Comparison of ENCODE assay signal across 6 cellular contexts in the genomic region with DNA sequence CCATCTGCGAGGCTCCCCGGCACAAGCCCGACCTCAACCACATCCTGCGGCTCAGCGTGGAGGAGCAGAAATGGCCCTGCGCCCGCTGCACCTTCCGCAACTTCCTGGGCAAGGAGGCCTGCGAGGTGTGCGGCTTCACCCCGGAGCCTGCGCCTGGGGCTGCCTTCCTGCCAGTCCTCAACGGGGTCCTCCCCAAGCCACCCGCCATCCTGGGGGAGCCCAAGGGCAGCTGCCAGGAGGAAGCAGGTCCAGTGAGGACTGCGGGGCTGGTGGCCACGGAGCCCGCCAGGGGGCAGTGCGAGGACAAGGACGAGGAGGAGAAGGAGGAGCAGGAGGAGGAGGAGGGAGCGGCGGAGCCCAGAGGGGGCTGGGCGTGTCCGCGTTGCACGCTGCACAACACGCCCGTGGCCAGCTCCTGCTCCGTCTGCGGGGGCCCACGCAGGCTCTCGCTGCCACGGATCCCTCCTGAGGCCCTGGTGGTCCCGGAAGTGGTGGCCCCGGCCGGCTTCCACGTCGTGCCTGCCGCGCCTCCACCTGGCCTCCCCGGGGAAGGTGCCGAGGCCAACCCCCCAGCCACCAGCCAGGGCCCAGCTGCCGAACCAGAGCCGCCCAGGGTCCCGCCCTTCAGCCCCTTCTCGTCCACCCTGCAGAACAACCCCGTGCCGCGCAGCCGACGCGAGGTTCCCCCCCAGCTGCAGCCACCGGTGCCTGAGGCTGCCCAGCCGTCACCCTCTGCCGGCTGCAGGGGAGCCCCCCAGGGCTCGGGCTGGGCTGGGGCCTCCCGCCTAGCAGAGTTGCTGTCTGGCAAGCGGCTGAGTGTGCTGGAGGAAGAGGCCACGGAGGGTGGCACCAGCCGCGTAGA. TPM values are rescaled to one million over a fixed set of nuclear protein-coding genes. Genes with fewer than 3 reads are reported as not detected.
DNase-seq lines count a peak whose midpoint lies in the region; ATAC-seq and TF ChIP-seq lines count a peak whose summit lies in the region.

No MANE protein-coding gene starts in this region.

- no peaks in the 10 kb centered on the region for H3K27me3 ChIP-seq in cardiac muscle cell

- H3K36me3 ChIP-seq in cardiac muscle cell: peaks cover 10% of the 10 kb centered on the region

- CTCF ChIA-PET in GM10248 (lab: Yijun Ruan, JAX): interaction anchor here (1.1 kb wide), 1 partner anchor 103 kb away, joined by 3 read pairs; no protein-coding TSS in a partner anchor

- H3K27ac ChIP-seq in cardiac muscle cell: no peak overlapping the region

- no peaks in the 10 kb centered on the region for H3K9me3 ChIP-seq in cardiac muscle cell (ENCODE audit: low read depth)

- H3K4me1 ChIP-seq in cardiac muscle cell (ENCODE audit: low read depth): no peaks in the 10 kb centered on the region

- no peak overlapping the region for H3K4me3 ChIP-seq in cardiac muscle cell

- POLR2A ChIA-PET in GM10248 (lab: Yijun Ruan, JAX): no interaction called here

- peak; percentile 92 for DNase-seq in ELF-1 (ENCODE audit: low read depth, low spot score)
- DNase-seq in activated CD4-positive, alpha-beta T cell treated with anti-CD3 and anti-CD28 coated beads for 1 hour: peak; percentile 41
- DNase-seq in cardiac muscle cell (ENCODE audit: low read depth in 1 of 2, low spot score in 1 of 2): peak; percentile 42 to 68
- peak; percentile 53 for DNase-seq in superior temporal gyrus (ENCODE audit: extremely low spot score)
- no peak for DNase-seq in GM10248 (ENCODE audit: extremely low spot score)

- no peak for ATAC-seq in HG02759 (IDR thresholded peaks at IDR 0.05; ENCODE audit: unreplicated experiment)

- TF ChIP-seq CTCF in cardiac muscle cell (IDR thresholded peaks at IDR 0.05; ENCODE audit: low read depth, low read length) (peak; percentile 39), GM10248 (IDR thresholded peaks at IDR 0.05; ENCODE audit: control extremely low read depth, extremely low read depth, low read depth, missing control alignments) (no peak)

RNA-seq across cellular contexts. Expression of a gene that starts 13.1 kb away (rescaled TPM):
- total RNA-seq in cardiac muscle cell: 0.14 and 0.66 TPM in 2 replicates
- 0.40 TPM in 1 of 2 replicates, not detected in the other for polyA plus RNA-seq in cardiac muscle cell

RNA-seq across cellular contexts. Expression of a gene that starts 19.6 kb away (rescaled TPM):
- total RNA-seq in cardiac muscle cell: 58.2 and 63.3 TPM in 2 replicates
- 19.0 and 38.1 TPM in 2 replicates for polyA plus RNA-seq in cardiac muscle cell

RNA-seq across cellular contexts. Expression of a gene that starts 19.7 kb away (rescaled TPM):
- 3.6 and 3.9 TPM in 2 replicates for total RNA-seq in cardiac muscle cell
- polyA plus RNA-seq in cardiac muscle cell: 2.2 and 2.6 TPM in 2 replicates

RNA-seq across cellular contexts. Expression of a gene that starts 22.6 kb away (rescaled TPM):
- 124 and 126 TPM in 2 replicates for total RNA-seq in cardiac muscle cell
- polyA plus RNA-seq in cardiac muscle cell: 89.2 and 110 TPM in 2 replicates

RNA-seq across cellular contexts. Expression of a gene that starts 42.7 kb away (rescaled TPM):
- total RNA-seq in cardiac muscle cell: 40.7 and 45.9 TPM in 2 replicates
- 30.8 and 36.9 TPM in 2 replicates for polyA plus RNA-seq in cardiac muscle cell
